Comparison of ENCODE assay signal across 16 cellular contexts in the genomic region with DNA sequence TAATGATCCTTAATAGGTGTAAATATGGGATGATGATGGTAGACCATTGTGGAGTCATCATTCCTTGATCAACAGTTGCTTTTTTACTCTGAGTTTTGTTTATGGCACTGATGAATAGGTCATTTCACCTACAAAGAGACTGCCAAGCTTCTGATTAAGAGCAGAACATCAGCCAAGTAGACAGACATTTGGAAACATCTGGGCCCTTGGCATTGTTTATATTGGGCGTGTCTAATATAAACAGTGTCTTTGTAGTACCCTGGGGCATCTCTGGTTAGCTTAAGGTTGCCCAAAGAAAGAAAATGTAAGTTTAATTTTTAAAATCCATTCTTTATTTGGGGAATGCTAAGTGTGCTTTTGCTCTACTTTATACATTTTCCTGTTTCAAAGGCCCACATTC.
"Had no signal": no experiment of that assay in that cellular context is flagged by ENCODE, and none has a peak within 500 bp of the region (broad histone marks: within the 10 kb centered on the region; RNA-seq: fewer than 3 reads in every experiment).

No MANE protein-coding gene starts in this region.

- ATAC-seq: activated naive CD8-positive, alpha-beta T cell treated with anti-CD3 and anti-CD28 coated beads, Interleukin-2, amount 50 U/mL, for 24 hours; esophagus mucosa; foreskin keratinocyte; right lobe of liver; stimulated activated naive CD8-positive, alpha-beta T cell treated with anti-CD3 and anti-CD28 coated beads, Interleukin-15, amount 100 ng/mL, for 72 hours had no signal

- DNase-seq: activated naive CD4-positive, alpha-beta T cell; activated naive CD8-positive, alpha-beta T cell treated with anti-CD3 and anti-CD28 coated beads, Interleukin-2, amount 50 U/mL, for 24 hours; activated T-cell treated with anti-CD3 and anti-CD28 coated beads for 4 hours; foreskin keratinocyte; nucleus accumbens; right lobe of liver; spleen; stimulated activated naive CD8-positive, alpha-beta T cell treated with anti-CD3 and anti-CD28 coated beads, Interleukin-15, amount 100 ng/mL, for 72 hours; SW 1271; upper lobe of left lung had no signal

- H3K36me3 ChIP-seq: right lobe of liver, spleen, upper lobe of left lung had no signal

- H3K27me3 ChIP-seq: ascending aorta, foreskin keratinocyte, right lobe of liver, spleen, upper lobe of left lung had no signal

- H3K4me1 Mint-ChIP-seq: activated naive CD8-positive, alpha-beta T cell treated with anti-CD3 and anti-CD28 coated beads, Interleukin-2, amount 50 U/mL, for 24 hours; nephron; stimulated activated naive CD8-positive, alpha-beta T cell treated with anti-CD3 and anti-CD28 coated beads, Interleukin-15, amount 100 ng/mL, for 72 hours had no signal

- H3K4me1 ChIP-seq: right lobe of liver had no signal

- H3K4me3 ChIP-seq: ascending aorta, right lobe of liver, spleen, upper lobe of left lung had no signal

- H3K27ac Mint-ChIP-seq: activated naive CD8-positive, alpha-beta T cell treated with anti-CD3 and anti-CD28 coated beads, Interleukin-2, amount 50 U/mL, for 24 hours; nephron; progenitor cell of endocrine pancreas; stimulated activated naive CD8-positive, alpha-beta T cell treated with anti-CD3 and anti-CD28 coated beads, Interleukin-15, amount 100 ng/mL, for 72 hours had no signal

- H3K9me3 ChIP-seq: ascending aorta, right lobe of liver, spleen, upper lobe of left lung had no signal

- H3K9me3 Mint-ChIP-seq: activated naive CD8-positive, alpha-beta T cell treated with anti-CD3 and anti-CD28 coated beads, Interleukin-2, amount 50 U/mL, for 24 hours; nephron; stimulated activated naive CD8-positive, alpha-beta T cell treated with anti-CD3 and anti-CD28 coated beads, Interleukin-15, amount 100 ng/mL, for 72 hours had no signal

- H3K4me3 Mint-ChIP-seq: activated naive CD8-positive, alpha-beta T cell treated with anti-CD3 and anti-CD28 coated beads, Interleukin-2, amount 50 U/mL, for 24 hours; nephron; stimulated activated naive CD8-positive, alpha-beta T cell treated with anti-CD3 and anti-CD28 coated beads, Interleukin-15, amount 100 ng/mL, for 72 hours had no signal

- H3K27me3 Mint-ChIP-seq: activated naive CD8-positive, alpha-beta T cell treated with anti-CD3 and anti-CD28 coated beads, Interleukin-2, amount 50 U/mL, for 24 hours; progenitor cell of endocrine pancreas had no signal

- H3K27ac ChIP-seq: ascending aorta, foreskin keratinocyte, right lobe of liver, spleen, upper lobe of left lung had no signal

- FAIRE-seq: endometrium, TTC549 had no signal
